Comparison of ENCODE assay signal across 1 cellular context in genomic region chr17:50541916-50542688, GRCh38.
TF ChIP-seq lines count a peak whose summit lies in the region.

No MANE protein-coding gene starts in this region.

TF ChIP-seq in IMR-90, 13 proteins besides CTCF, POLR2A, EP300 and RAD21:
- TF ChIP-seq CEBPB (IDR thresholded peaks at IDR 0.05; ENCODE audit: low read depth, low read length): no peak
- TF ChIP-seq MXI1 (IDR thresholded peaks at IDR 0.05; ENCODE audit: borderline replicate concordance, low read depth, low read length): peak; percentile 54; the same call in 1 of the 2 replicates
- peak; percentile 90; the same call in 1 of the 2 replicates for TF ChIP-seq MAZ (IDR thresholded peaks at IDR 0.05; ENCODE audit: borderline replicate concordance, low read depth, low read length)
- TF ChIP-seq ELK1 (IDR thresholded peaks at IDR 0.05; ENCODE audit: borderline replicate concordance, low read depth, low read length): no peak
- no peak for TF ChIP-seq RCOR1 (IDR thresholded peaks at IDR 0.05; ENCODE audit: insufficient replicate concordance, low read length)
- TF ChIP-seq USF2 (IDR thresholded peaks at IDR 0.05; ENCODE audit: low read depth, low read length): no peak
- TF ChIP-seq BHLHE40 (IDR thresholded peaks at IDR 0.05; ENCODE audit: low read depth, low read length): no peak
- no peak for TF ChIP-seq NFE2L2 (IDR thresholded peaks at IDR 0.05; ENCODE audit: low read depth, low read length)
- no peak for TF ChIP-seq CHD1 (IDR thresholded peaks at IDR 0.05; ENCODE audit: low read depth, low read length)
- no peak for TF ChIP-seq RFX5 (IDR thresholded peaks at IDR 0.05; ENCODE audit: low read depth, low read length)
- no peak for TF ChIP-seq FOS (IDR thresholded peaks at IDR 0.05; ENCODE audit: low read depth, low read length)
- no peak for TF ChIP-seq MAFK (IDR thresholded peaks at IDR 0.05; ENCODE audit: low read depth, low read length)
- no peak for TF ChIP-seq SMC3 (IDR thresholded peaks at IDR 0.05; ENCODE audit: low read depth, low read length)
